ENCODE assay signal across 23 cellular contexts in the genomic region with DNA sequence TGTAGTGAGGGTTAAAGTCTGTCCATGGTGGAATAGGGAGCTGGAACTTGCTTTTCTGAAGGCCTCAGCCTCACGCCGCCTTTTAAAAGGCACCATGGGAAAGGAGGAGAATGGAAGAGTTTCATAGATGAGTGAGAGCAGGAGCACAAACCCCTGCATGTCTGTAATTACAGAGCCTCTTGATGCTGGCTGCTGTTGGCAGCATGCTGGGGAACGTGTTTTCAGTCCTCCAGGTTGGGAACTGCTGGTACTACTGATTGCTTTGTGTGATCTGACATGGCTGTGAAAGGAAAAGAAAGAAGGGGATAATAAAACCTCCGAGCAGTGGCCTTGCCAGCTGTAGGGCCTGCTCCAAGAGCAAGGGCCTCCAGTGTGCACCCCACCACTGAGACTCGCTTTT.
"Had no signal": no experiment of that assay in that cellular context is flagged by ENCODE, and none has a peak within 500 bp of the region (broad histone marks: within the 10 kb centered on the region; RNA-seq: fewer than 3 reads in every experiment).

No MANE protein-coding gene starts in this region.

- ATAC-seq: gastrocnemius medialis, left lung, pancreas, sciatic nerve had no signal

- H3K9me3 ChIP-seq: esophagus muscularis mucosa, gastrocnemius medialis, left lung, pancreas, spleen, stomach, thoracic aorta had no signal

- H3K4me3 ChIP-seq: esophagus muscularis mucosa, gastrocnemius medialis, left lung, lung, pancreas, spleen, stomach, thoracic aorta had no signal

- H3K27ac Mint-ChIP-seq: progenitor cell of endocrine pancreas had no signal

- H3K36me3 ChIP-seq: esophagus muscularis mucosa, gastrocnemius medialis, left lung, pancreas, spleen, stomach, thoracic aorta had no signal

- H3K4me1 ChIP-seq: gastrocnemius medialis, left lung, pancreas, spleen had no signal

- H3K4me1 Mint-ChIP-seq: naive B cell had no signal

- H3K4me3 Mint-ChIP-seq: nephron had no signal

- H3K27me3 ChIP-seq: pancreas had no signal

- H3K9me3 Mint-ChIP-seq: naive B cell, nephron had no signal

- H3K27ac ChIP-seq: epithelial cell of prostate, esophagus muscularis mucosa, gastrocnemius medialis, left lung, pancreas, spleen, stomach, thoracic aorta had no signal

- DNase-seq: effector memory CD4-positive, alpha-beta T cell; gastrocnemius medialis; islet precursor cell; left lung; mesenchymal stem cell; midbrain; naive B cell; occipital lobe; pancreas; spleen; stimulated activated CD4-positive, alpha-beta T cell treated with anti-CD3 and anti-CD28 coated beads, Interleukin-15, amount 100 ng/mL, for 24 hours; stimulated activated CD4-positive, alpha-beta T cell treated with anti-CD3 and anti-CD28 coated beads, Interleukin-1b, Interleukin-23, amount 100 ng/mL, for 48 hours; stimulated activated CD4-positive, alpha-beta T cell treated with anti-CD3 and anti-CD28 coated beads, Interleukin-4, amount 100 ng/mL, for 4 hours; stimulated activated naive CD4-positive, alpha-beta T cell; stomach; substantia nigra had no signal
